ENCODE assay signal across 15 cellular contexts in the genomic region with DNA sequence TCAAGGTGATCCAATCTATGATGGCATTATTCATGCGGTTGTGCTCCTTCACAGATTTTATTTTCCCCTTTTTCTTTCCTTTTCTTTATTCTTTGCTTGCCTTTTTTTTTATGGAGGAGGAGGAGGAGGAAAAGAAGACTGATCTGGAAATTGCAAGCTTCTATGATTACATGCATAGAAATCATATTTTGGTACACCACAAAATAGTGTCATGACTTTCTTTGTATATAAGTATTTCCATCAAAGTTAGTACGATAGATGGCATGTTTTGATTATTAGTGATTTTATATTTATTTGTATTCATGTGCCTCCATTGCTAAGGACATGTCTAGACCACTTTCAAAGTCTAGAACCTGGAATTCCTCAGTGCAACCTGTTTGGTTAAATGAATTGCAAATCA.
DNase-seq lines count a peak whose midpoint lies in the region; ATAC-seq, FAIRE-seq and TF ChIP-seq lines count a peak whose summit lies in the region.
"Had no signal": no experiment of that assay in that cellular context is flagged by ENCODE, and none has a peak within 500 bp of the region (broad histone marks: within the 10 kb centered on the region; RNA-seq: fewer than 3 reads in every experiment).

No MANE protein-coding gene starts in this region.

- H2AFZ ChIP-seq in fibroblast of lung (ENCODE audit: low read length) = no peak overlapping the region
- H2AFZ ChIP-seq in smooth muscle cell (ENCODE audit: low read depth) = no peak overlapping the region

- peak overlapping the region; percentile 20 for H3K4me2 ChIP-seq in fibroblast of lung (ENCODE audit: extremely low read depth, insufficient read depth, low read length)
- H3K4me2 ChIP-seq in smooth muscle cell = peak overlapping the region; percentile 23
- H3K4me2 ChIP-seq: BLaER1 had no signal

- H3K79me2 ChIP-seq in fibroblast of lung (ENCODE audit: control insufficient read depth, insufficient read depth, low read length) (no peaks in the 10 kb centered on the region), smooth muscle cell (ENCODE audit: low read depth) (no peaks in the 10 kb centered on the region)

- H3K4me3 ChIP-seq in fibroblast of lung (replicated peaks in 1 of 4; ENCODE audit: control extremely low read depth in 1 of 4, insufficient read depth in 1 of 4, low read depth in 3 of 4, low read length in 4 of 4) (no peak overlapping the region), smooth muscle cell (no peak overlapping the region)
- H3K4me3 ChIP-seq: BLaER1, MG63, Peyer's patch had no signal

- H3K9ac ChIP-seq in fibroblast of lung (ENCODE audit: insufficient read depth, low read length) (no peak overlapping the region), smooth muscle cell (ENCODE audit: low read depth) (no peak overlapping the region)
- H3K9ac ChIP-seq: BLaER1 had no signal

- WGBS in smooth muscle cell (ENCODE audit: low lambda C conversion rate) = 67% methylated on average over 2 of the region's 2 CpGs

- H4K20me1 ChIP-seq in fibroblast of lung (ENCODE audit: control insufficient read depth, extremely low read depth, insufficient read depth, low read length) (no peaks in the 10 kb centered on the region), smooth muscle cell (ENCODE audit: low read depth) (no peaks in the 10 kb centered on the region)
- H4K20me1 ChIP-seq: BLaER1 had no signal

- FAIRE-seq in GM19239 (lab: Jason Lieb, UNC) = no peak

- H3K9me3 ChIP-seq in fibroblast of lung (ENCODE audit: control insufficient read depth, insufficient read depth, low read depth, low read length) = no peaks in the 10 kb centered on the region
- no peaks in the 10 kb centered on the region for H3K9me3 ChIP-seq in smooth muscle cell (replicated peaks; ENCODE audit: low read depth)
- H3K9me3 ChIP-seq: BLaER1, MG63, Peyer's patch had no signal

- H3K36me3 ChIP-seq in fibroblast of lung (ENCODE audit: control insufficient read depth, insufficient read depth, low read length) (no peaks in the 10 kb centered on the region), smooth muscle cell (ENCODE audit: low read depth) (no peaks in the 10 kb centered on the region)
- H3K36me3 ChIP-seq: BLaER1, MG63, Peyer's patch had no signal

- peak; percentile 14 for DNase-seq in M059J (ENCODE audit: low read depth)
- DNase-seq in fibroblast of lung (ENCODE audit: low read depth in 2 of 2) = no peak
- no peak for DNase-seq in smooth muscle cell (lab: John Stamatoyannopoulos, UW; ENCODE audit: unreplicated experiment)
- DNase-seq in GM19239 (ENCODE audit: insufficient read length, low spot score) = no peak
- no peak for DNase-seq in NCI-H2227 (lab: John Stamatoyannopoulos, UW; ENCODE audit: unreplicated experiment)
- no peak for DNase-seq in NCI-H2227 treated with DMSO at 0.1 percent for 48 hours (lab: John Stamatoyannopoulos, UW)
- DNase-seq: CD8-positive, alpha-beta memory T cell; H9; KG1; NCI-H1105; NCI-H187 had no signal

- H3K27me3 ChIP-seq in fibroblast of lung (ENCODE audit: control insufficient read depth, insufficient read depth, low read length) = no peaks in the 10 kb centered on the region
- no peaks in the 10 kb centered on the region for H3K27me3 ChIP-seq in smooth muscle cell (ENCODE audit: low read depth)
- H3K27me3 ChIP-seq: BLaER1, MG63, Peyer's patch had no signal

- H3K27ac ChIP-seq in fibroblast of lung (ENCODE audit: insufficient read depth, low read length) (no peak overlapping the region), smooth muscle cell (ENCODE audit: low read depth) (peak overlapping the region; percentile 20)
- H3K27ac ChIP-seq: BLaER1, Peyer's patch had no signal

- peak; percentile 32 for ATAC-seq in GM18867 (IDR thresholded peaks at IDR 0.05; ENCODE audit: unreplicated experiment)

- H3K4me1 ChIP-seq in fibroblast of lung (ENCODE audit: control insufficient read depth, extremely low read depth, insufficient read depth, low read length) (peaks cover 13% of the 10 kb centered on the region), smooth muscle cell (ENCODE audit: low read depth) (no peaks in the 10 kb centered on the region)
- H3K4me1 ChIP-seq: BLaER1, Peyer's patch had no signal

- TF ChIP-seq CTCF in fibroblast of lung (conservative IDR thresholded peaks at IDR 0.05 in 1 of 2, IDR thresholded peaks at IDR 0.05 in 1 of 2; ENCODE audit: low read depth in 1 of 2, low read length in 2 of 2) (no peak), smooth muscle cell (IDR thresholded peaks at IDR 0.05; ENCODE audit: borderline replicate concordance, insufficient read depth, poor library complexity, severe bottlenecking) (no peak)

- peaks cover 3% of the 10 kb centered on the region for H3F3A ChIP-seq in smooth muscle cell (ENCODE audit: low read depth)
